ENCODE assay signal across 1 cellular context in genomic region chr2:235534608-235535422, GRCh38.
TF ChIP-seq lines count a peak whose summit lies in the region.

No MANE protein-coding gene starts in this region.

TF ChIP-seq in HepG2, 621 proteins besides CTCF, POLR2A, EP300 and RAD21:
- TF ChIP-seq RBM22 (optimal IDR thresholded peaks at IDR 0.05; ENCODE audit: low read length) (peak; percentile 19), SOX6 (IDR thresholded peaks at IDR 0.05) (no peak), SOX6 (CRISPR knock-in tag; IDR thresholded peaks at IDR 0.05) (0 out of 2 replicates have a peak, but pooled peaks have one; percentile 17), ZNF343 (CRISPR knock-in tag; IDR thresholded peaks at IDR 0.05) (no peak)
